In genomic region chr1:38009088-38009840, GRCh38 we compare ENCODE assay signal across 1 cellular context.
A peak's percentile ranks its signal among the peaks of the same experiment; 100 is the strongest.
TF ChIP-seq lines count a peak whose summit lies in the region.

No MANE protein-coding gene starts in this region.

TF ChIP-seq in HEK293, 187 proteins besides CTCF, POLR2A, EP300 and RAD21 (continued from another document):
- TF ChIP-seq TSHZ1 (tag by site-specific recombination; IDR thresholded peaks at IDR 0.05; ENCODE audit: borderline replicate concordance) = no peak
- peak; percentile 34; the same call in 1 of the 2 replicates for TF ChIP-seq WT1 (tag by site-specific recombination; IDR thresholded peaks at IDR 0.05)
- peak; percentile 66; the same call in 1 of the 2 replicates for TF ChIP-seq SCRT2 (tag by site-specific recombination; IDR thresholded peaks at IDR 0.05)
- no peak for TF ChIP-seq HIC1 (tag by site-specific recombination; IDR thresholded peaks at IDR 0.05)
- TF ChIP-seq ZFHX2 (tag by site-specific recombination; conservative IDR thresholded peaks at IDR 0.05) = peak; percentile 34
- peak; percentile 48; the same call in 1 of the 2 replicates for TF ChIP-seq PATZ1 (tag by site-specific recombination; IDR thresholded peaks at IDR 0.05)
- 0 out of 2 replicates have a peak, but pooled peaks have one; percentile 19 for TF ChIP-seq ZNF596 (tag by site-specific recombination; IDR thresholded peaks at IDR 0.05)
- peak; percentile 36; the same call in 1 of the 2 replicates for TF ChIP-seq SCRT1 (tag by site-specific recombination; IDR thresholded peaks at IDR 0.05; ENCODE audit: borderline replicate concordance)
- TF ChIP-seq ZNF362 (tag by site-specific recombination; IDR thresholded peaks at IDR 0.05) = no peak
- peak; percentile 94 for TF ChIP-seq ZIC2 (tag by site-specific recombination; IDR thresholded peaks at IDR 0.05)
- TF ChIP-seq ZNF707 (tag by site-specific recombination; IDR thresholded peaks at IDR 0.05) = no peak
- peak; percentile 42 for TF ChIP-seq ZNF335 (tag by site-specific recombination; conservative IDR thresholded peaks at IDR 0.05)
- TF ChIP-seq SETDB1 (IDR thresholded peaks at IDR 0.05; ENCODE audit: insufficient read length, low read length) = no peak
- 0 out of 2 replicates have a peak, but pooled peaks have one; percentile 32 for TF ChIP-seq ZNF518A (tag by site-specific recombination; conservative IDR thresholded peaks at IDR 0.05; ENCODE audit: low read depth)
- TF ChIP-seq ZBTB48 (tag by site-specific recombination; IDR thresholded peaks at IDR 0.05) = peak; percentile 98
- peak; percentile 79 for TF ChIP-seq ZNF341 (tag by site-specific recombination; IDR thresholded peaks at IDR 0.05; ENCODE audit: low read depth)
- TF ChIP-seq ZNF23 (tag by site-specific recombination; IDR thresholded peaks at IDR 0.05; ENCODE audit: borderline replicate concordance) = no peak
- TF ChIP-seq ZNF585B (tag by site-specific recombination; IDR thresholded peaks at IDR 0.05) = no peak
- TF ChIP-seq SP2 (tag by site-specific recombination; IDR thresholded peaks at IDR 0.05) = peak; percentile 11; the same call in 1 of the 2 replicates
- TF ChIP-seq MYNN (tag by site-specific recombination; IDR thresholded peaks at IDR 0.05; ENCODE audit: borderline replicate concordance) = no peak
- TF ChIP-seq ZNF624 (tag by site-specific recombination; IDR thresholded peaks at IDR 0.05) = no peak
- TF ChIP-seq REST (tag by site-specific recombination; IDR thresholded peaks at IDR 0.05) = no peak
- TF ChIP-seq ZBTB8A (tag by site-specific recombination; IDR thresholded peaks at IDR 0.05) = 0 out of 2 replicates have a peak, but pooled peaks have one; percentile 24
- no peak for TF ChIP-seq ZXDB (tag by site-specific recombination; IDR thresholded peaks at IDR 0.05)
- no peak for TF ChIP-seq ZSCAN4 (tag by site-specific recombination; IDR thresholded peaks at IDR 0.05)
- no peak for TF ChIP-seq ZBTB20 (tag by site-specific recombination; IDR thresholded peaks at IDR 0.05)
- TF ChIP-seq MZF1 (tag by site-specific recombination; IDR thresholded peaks at IDR 0.05; ENCODE audit: borderline replicate concordance) = peak; percentile 45; the same call in 1 of the 2 replicates
- peak; percentile 74 for TF ChIP-seq ZBTB17 (tag by site-specific recombination; IDR thresholded peaks at IDR 0.05)
- no peak for TF ChIP-seq ZNF18 (tag by site-specific recombination; IDR thresholded peaks at IDR 0.05)
